1 cellular context compared by ENCODE assay signal in the genomic region with DNA sequence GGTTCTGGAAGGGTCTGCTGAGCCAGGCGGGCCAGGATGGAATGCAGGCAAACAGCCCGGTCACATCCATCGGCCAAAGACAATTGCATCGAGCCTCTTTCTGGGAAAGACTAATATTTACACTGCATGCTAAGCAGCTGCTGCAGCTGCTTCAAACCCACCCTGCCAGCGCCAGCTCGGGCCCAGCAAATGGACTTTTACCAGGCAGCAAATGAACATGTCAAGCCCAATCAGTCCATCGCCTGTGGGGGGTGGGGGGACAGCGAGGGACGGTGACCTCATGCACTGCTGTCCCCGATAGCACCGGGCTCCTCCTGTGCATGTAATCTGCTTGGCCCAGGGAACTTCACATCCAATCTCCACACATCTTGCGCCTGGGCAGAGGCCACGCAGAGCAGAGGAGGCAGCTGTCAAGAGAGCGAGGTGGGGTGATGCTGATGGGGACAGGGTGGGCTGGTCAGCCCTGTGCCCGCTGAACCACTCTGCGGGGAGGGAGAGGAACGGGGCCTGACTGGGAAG.
TF ChIP-seq lines count a peak whose summit lies in the region.

No MANE protein-coding gene starts in this region.

TF ChIP-seq in HepG2, 621 proteins besides CTCF, POLR2A, EP300 and RAD21 (continued from another document and continues in another):
- TF ChIP-seq, protein P1, sequence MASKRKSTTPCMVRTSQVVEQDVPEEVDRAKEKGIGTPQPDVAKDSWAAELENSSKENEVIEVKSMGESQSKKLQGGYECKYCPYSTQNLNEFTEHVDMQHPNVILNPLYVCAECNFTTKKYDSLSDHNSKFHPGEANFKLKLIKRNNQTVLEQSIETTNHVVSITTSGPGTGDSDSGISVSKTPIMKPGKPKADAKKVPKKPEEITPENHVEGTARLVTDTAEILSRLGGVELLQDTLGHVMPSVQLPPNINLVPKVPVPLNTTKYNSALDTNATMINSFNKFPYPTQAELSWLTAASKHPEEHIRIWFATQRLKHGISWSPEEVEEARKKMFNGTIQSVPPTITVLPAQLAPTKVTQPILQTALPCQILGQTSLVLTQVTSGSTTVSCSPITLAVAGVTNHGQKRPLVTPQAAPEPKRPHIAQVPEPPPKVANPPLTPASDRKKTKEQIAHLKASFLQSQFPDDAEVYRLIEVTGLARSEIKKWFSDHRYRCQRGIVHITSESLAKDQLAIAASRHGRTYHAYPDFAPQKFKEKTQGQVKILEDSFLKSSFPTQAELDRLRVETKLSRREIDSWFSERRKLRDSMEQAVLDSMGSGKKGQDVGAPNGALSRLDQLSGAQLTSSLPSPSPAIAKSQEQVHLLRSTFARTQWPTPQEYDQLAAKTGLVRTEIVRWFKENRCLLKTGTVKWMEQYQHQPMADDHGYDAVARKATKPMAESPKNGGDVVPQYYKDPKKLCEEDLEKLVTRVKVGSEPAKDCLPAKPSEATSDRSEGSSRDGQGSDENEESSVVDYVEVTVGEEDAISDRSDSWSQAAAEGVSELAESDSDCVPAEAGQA (IDR thresholded peaks at IDR 0.05; ENCODE audit: low read depth): no peak
- TF ChIP-seq, protein P1 (CRISPR knock-in tag; IDR thresholded peaks at IDR 0.05; ENCODE audit: borderline replicate concordance): no peak
- TF ChIP-seq ZNF296 (CRISPR knock-in tag; conservative IDR thresholded peaks at IDR 0.05) (0 out of 2 replicates have a peak, but pooled peaks have one; percentile 14), SAFB2 (CRISPR knock-in tag; IDR thresholded peaks at IDR 0.05; ENCODE audit: borderline replicate concordance, low read depth) (0 out of 2 replicates have a peak, but pooled peaks have one; percentile 46), SMARCE1 (IDR thresholded peaks at IDR 0.05; ENCODE audit: borderline replicate concordance) (no peak), ZNF792 (CRISPR knock-in tag; IDR thresholded peaks at IDR 0.05) (peak; percentile 47; the same call in 1 of the 2 replicates), HNRNPK (IDR thresholded peaks at IDR 0.05; ENCODE audit: low read depth, low read length, poor library complexity, severe bottlenecking) (no peak), THAP11 (CRISPR knock-in tag; IDR thresholded peaks at IDR 0.05) (peak; percentile 40; the same call in 1 of the 2 replicates), ZNF430 (CRISPR knock-in tag; IDR thresholded peaks at IDR 0.05) (peak; percentile 58; the same call in 1 of the 2 replicates), ARNT2 (CRISPR knock-in tag; IDR thresholded peaks at IDR 0.05; ENCODE audit: low read depth) (no peak), TP53 (CRISPR knock-in tag; conservative IDR thresholded peaks at IDR 0.05) (no peak), MEIS2 (CRISPR knock-in tag; IDR thresholded peaks at IDR 0.05) (peak; percentile 26; the same call in 1 of the 2 replicates), HNRNPLL (IDR thresholded peaks at IDR 0.05; ENCODE audit: low read depth, low read length, poor library complexity, severe bottlenecking) (peak; percentile 7), TGIF2 (CRISPR knock-in tag; IDR thresholded peaks at IDR 0.05) (no peak), JUN (CRISPR knock-in tag; IDR thresholded peaks at IDR 0.05) (peak; percentile 32; the same call in 1 of the 2 replicates)
- TF ChIP-seq, protein P2, sequence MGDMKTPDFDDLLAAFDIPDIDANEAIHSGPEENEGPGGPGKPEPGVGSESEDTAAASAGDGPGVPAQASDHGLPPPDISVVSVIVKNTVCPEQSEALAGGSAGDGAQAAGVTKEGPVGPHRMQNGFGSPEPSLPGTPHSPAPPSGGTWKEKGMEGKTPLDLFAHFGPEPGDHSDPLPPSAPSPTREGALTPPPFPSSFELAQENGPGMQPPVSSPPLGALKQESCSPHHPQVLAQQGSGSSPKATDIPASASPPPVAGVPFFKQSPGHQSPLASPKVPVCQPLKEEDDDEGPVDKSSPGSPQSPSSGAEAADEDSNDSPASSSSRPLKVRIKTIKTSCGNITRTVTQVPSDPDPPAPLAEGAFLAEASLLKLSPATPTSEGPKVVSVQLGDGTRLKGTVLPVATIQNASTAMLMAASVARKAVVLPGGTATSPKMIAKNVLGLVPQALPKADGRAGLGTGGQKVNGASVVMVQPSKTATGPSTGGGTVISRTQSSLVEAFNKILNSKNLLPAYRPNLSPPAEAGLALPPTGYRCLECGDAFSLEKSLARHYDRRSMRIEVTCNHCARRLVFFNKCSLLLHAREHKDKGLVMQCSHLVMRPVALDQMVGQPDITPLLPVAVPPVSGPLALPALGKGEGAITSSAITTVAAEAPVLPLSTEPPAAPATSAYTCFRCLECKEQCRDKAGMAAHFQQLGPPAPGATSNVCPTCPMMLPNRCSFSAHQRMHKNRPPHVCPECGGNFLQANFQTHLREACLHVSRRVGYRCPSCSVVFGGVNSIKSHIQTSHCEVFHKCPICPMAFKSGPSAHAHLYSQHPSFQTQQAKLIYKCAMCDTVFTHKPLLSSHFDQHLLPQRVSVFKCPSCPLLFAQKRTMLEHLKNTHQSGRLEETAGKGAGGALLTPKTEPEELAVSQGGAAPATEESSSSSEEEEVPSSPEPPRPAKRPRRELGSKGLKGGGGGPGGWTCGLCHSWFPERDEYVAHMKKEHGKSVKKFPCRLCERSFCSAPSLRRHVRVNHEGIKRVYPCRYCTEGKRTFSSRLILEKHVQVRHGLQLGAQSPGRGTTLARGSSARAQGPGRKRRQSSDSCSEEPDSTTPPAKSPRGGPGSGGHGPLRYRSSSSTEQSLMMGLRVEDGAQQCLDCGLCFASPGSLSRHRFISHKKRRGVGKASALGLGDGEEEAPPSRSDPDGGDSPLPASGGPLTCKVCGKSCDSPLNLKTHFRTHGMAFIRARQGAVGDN (CRISPR knock-in tag; IDR thresholded peaks at IDR 0.05): peak; percentile 81
- TF ChIP-seq, protein P3, sequence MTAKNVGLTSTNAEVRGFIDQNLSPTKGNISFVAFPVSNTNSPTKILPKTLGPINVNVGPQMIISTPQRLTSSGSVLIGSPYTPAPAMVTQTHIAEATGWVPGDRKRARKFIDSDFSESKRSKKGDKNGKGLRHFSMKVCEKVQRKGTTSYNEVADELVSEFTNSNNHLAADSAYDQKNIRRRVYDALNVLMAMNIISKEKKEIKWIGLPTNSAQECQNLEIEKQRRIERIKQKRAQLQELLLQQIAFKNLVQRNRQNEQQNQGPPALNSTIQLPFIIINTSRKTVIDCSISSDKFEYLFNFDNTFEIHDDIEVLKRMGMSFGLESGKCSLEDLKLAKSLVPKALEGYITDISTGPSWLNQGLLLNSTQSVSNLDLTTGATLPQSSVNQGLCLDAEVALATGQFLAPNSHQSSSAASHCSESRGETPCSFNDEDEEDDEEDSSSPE (CRISPR knock-in tag; IDR thresholded peaks at IDR 0.05): peak; percentile 71
- TF ChIP-seq, protein P4, sequence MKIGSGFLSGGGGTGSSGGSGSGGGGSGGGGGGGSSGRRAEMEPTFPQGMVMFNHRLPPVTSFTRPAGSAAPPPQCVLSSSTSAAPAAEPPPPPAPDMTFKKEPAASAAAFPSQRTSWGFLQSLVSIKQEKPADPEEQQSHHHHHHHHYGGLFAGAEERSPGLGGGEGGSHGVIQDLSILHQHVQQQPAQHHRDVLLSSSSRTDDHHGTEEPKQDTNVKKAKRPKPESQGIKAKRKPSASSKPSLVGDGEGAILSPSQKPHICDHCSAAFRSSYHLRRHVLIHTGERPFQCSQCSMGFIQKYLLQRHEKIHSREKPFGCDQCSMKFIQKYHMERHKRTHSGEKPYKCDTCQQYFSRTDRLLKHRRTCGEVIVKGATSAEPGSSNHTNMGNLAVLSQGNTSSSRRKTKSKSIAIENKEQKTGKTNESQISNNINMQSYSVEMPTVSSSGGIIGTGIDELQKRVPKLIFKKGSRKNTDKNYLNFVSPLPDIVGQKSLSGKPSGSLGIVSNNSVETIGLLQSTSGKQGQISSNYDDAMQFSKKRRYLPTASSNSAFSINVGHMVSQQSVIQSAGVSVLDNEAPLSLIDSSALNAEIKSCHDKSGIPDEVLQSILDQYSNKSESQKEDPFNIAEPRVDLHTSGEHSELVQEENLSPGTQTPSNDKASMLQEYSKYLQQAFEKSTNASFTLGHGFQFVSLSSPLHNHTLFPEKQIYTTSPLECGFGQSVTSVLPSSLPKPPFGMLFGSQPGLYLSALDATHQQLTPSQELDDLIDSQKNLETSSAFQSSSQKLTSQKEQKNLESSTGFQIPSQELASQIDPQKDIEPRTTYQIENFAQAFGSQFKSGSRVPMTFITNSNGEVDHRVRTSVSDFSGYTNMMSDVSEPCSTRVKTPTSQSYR (CRISPR knock-in tag; IDR thresholded peaks at IDR 0.05; ENCODE audit: borderline replicate concordance): peak; percentile 70; the same call in 1 of the 2 replicates
- TF ChIP-seq, protein P5, sequence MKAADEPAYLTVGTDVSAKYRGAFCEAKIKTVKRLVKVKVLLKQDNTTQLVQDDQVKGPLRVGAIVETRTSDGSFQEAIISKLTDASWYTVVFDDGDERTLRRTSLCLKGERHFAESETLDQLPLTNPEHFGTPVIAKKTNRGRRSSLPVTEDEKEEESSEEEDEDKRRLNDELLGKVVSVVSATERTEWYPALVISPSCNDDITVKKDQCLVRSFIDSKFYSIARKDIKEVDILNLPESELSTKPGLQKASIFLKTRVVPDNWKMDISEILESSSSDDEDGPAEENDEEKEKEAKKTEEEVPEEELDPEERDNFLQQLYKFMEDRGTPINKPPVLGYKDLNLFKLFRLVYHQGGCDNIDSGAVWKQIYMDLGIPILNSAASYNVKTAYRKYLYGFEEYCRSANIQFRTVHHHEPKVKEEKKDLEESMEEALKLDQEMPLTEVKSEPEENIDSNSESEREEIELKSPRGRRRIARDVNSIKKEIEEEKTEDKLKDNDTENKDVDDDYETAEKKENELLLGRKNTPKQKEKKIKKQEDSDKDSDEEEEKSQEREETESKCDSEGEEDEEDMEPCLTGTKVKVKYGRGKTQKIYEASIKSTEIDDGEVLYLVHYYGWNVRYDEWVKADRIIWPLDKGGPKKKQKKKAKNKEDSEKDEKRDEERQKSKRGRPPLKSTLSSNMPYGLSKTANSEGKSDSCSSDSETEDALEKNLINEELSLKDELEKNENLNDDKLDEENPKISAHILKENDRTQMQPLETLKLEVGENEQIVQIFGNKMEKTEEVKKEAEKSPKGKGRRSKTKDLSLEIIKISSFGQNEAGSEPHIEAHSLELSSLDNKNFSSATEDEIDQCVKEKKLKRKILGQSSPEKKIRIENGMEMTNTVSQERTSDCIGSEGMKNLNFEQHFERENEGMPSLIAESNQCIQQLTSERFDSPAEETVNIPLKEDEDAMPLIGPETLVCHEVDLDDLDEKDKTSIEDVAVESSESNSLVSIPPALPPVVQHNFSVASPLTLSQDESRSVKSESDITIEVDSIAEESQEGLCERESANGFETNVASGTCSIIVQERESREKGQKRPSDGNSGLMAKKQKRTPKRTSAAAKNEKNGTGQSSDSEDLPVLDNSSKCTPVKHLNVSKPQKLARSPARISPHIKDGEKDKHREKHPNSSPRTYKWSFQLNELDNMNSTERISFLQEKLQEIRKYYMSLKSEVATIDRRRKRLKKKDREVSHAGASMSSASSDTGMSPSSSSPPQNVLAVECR (CRISPR knock-in tag; IDR thresholded peaks at IDR 0.05; ENCODE audit: borderline replicate concordance): peak; percentile 48; the same call in 1 of the 2 replicates
- TF ChIP-seq, protein P6, sequence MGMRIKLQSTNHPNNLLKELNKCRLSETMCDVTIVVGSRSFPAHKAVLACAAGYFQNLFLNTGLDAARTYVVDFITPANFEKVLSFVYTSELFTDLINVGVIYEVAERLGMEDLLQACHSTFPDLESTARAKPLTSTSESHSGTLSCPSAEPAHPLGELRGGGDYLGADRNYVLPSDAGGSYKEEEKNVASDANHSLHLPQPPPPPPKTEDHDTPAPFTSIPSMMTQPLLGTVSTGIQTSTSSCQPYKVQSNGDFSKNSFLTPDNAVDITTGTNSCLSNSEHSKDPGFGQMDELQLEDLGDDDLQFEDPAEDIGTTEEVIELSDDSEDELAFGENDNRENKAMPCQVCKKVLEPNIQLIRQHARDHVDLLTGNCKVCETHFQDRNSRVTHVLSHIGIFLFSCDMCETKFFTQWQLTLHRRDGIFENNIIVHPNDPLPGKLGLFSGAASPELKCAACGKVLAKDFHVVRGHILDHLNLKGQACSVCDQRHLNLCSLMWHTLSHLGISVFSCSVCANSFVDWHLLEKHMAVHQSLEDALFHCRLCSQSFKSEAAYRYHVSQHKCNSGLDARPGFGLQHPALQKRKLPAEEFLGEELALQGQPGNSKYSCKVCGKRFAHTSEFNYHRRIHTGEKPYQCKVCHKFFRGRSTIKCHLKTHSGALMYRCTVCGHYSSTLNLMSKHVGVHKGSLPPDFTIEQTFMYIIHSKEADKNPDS (CRISPR knock-in tag; IDR thresholded peaks at IDR 0.05): no peak
